In the genomic region with DNA sequence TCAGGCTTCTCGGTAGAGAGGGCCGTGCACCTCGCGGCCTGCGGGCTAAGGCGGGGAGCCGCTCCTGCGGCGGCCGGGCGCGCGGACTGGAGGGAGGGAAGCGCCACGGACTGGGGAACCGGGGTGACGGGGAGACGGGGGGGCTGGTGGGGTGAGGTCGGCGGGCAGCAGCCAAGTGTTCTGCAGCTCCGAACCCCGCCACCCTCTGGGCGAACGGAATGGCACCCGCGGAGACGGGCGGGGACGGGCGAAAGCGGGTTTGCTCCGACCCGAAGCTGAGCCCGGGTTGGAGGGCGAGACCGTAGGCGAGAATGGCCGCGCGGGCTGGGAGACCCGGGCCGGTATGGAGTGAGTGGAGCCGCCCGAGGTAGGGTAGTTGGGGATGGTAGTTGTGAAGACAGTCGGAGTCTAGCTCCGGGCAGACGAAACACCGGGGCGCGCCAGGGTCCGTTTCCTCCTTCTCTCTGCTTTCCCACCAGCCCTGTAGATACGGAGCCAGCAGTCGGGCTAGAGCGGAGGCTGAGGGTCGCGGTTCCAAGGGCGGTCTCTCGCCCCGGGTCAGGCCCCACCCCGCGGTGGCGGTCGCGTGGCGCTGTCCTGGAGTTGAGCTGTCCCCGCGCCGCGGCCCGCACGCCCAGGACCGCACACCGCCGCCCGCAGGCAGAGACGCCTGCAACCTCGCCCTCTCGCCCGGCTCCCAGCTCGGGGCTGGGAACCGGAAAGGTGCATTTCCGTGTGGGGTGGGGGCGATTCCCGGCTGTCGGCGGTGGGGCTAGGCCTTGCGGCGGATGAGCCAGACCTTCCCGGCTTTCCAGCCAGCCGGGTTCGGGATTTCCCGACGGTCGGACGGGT, we compare ENCODE assay signal across 9 cellular contexts.
DNase-seq lines count a peak whose midpoint lies in the region; ATAC-seq, FAIRE-seq and TF ChIP-seq lines count a peak whose summit lies in the region.
"Had no signal": no experiment of that assay in that cellular context is flagged by ENCODE, and none has a peak within 500 bp of the region (broad histone marks: within the 10 kb centered on the region; RNA-seq: fewer than 3 reads in every experiment).

No MANE protein-coding gene starts in this region.

- H3K9ac ChIP-seq in skeletal muscle tissue (ENCODE audit: low read depth in 1 of 3, low read length in 3 of 3): peak overlapping the region; percentile 24 to 72 (median 66)

- H3K4me3 ChIP-seq in heart right ventricle (peak overlapping the region in 9 of 10 donors; percentile 27 to 57 (median 49)), skeletal muscle tissue (ENCODE audit: low read length in 3 of 3) (peak overlapping the region; percentile 59 to 66 (median 65))

- H3K9me3 ChIP-seq in heart right ventricle: no peaks in the 10 kb centered on the region
- H3K9me3 ChIP-seq in skeletal muscle tissue (ENCODE audit: control insufficient read depth in 3 of 3, low read length in 3 of 3): no peaks in the 10 kb centered on the region

- peaks cover 57% of the 10 kb centered on the region for H3K27me3 Mint-ChIP-seq in activated B cell treated with CpG ODN at 0.5 μM for 24 hours

- 0 to 1% methylated on average over 89 to 95 of the region's 95 CpGs for WGBS in heart right ventricle, 2 donors

- in situ Hi-C loops in ACHN (cut with HindIII; ENCODE audit: low pct_ligation_motif_present, low pct_unique_long_range_greater_than_20kb, low sequenced_read_pairs): no loop called here

- no peaks in the 10 kb centered on the region for H3K36me3 ChIP-seq in heart right ventricle
- no peaks in the 10 kb centered on the region for H3K36me3 ChIP-seq in skeletal muscle tissue (ENCODE audit: control insufficient read depth in 3 of 3, insufficient read depth in 3 of 3, low read length in 3 of 3)

- DNase-seq in ACHN (peak; percentile 46), GM19239 (ENCODE audit: insufficient read length, low spot score) (peak; percentile 23), activated B cell treated with CpG ODN at 0.5 μM for 24 hours (no peak), heart right ventricle (peak in 1 of 2 donors; percentile 11), mucosa of gallbladder (ENCODE audit: low spot score) (no peak), RKO (ENCODE audit: low spot score) (no peak)
- DNase-seq in activated effector memory CD4-positive, alpha-beta T cell treated with Interleukin-2 at 50 U/mL for 16 hours: no peak

- no peak overlapping the region for H3K27ac Mint-ChIP-seq in activated B cell treated with CpG ODN at 0.5 μM for 24 hours

- peak overlapping the region; percentile 63 for H3K4me3 Mint-ChIP-seq in activated B cell treated with CpG ODN at 0.5 μM for 24 hours

- peaks cover 12% of the 10 kb centered on the region for H3K4me1 Mint-ChIP-seq in activated B cell treated with CpG ODN at 0.5 μM for 24 hours

- POLR2A ChIA-PET in activated B cell treated with CpG ODN at 0.5 μM for 24 hours (lab: Charles Lee): no interaction called here

- peak overlapping the region in 1 of 10 donors; percentile 72 for H3K27ac ChIP-seq in heart right ventricle
- no peak overlapping the region for H3K27ac ChIP-seq in skeletal muscle tissue (ENCODE audit: low read depth, low read length)

- peaks cover 17 to 97% (median 85%) of the 10 kb centered on the region in 7 donors for H3K27me3 ChIP-seq in heart right ventricle
- peaks cover 6 to 41% (median 24%) of the 10 kb centered on the region in 3 donors for H3K27me3 ChIP-seq in skeletal muscle tissue (ENCODE audit: control insufficient read depth in 3 of 3, insufficient read depth in 3 of 3, low read length in 3 of 3)

- TF ChIP-seq CTCF in activated B cell treated with CpG ODN at 0.5 μM for 24 hours (IDR thresholded peaks at IDR 0.05): no peak
- TF ChIP-seq CTCF in heart right ventricle (IDR thresholded peaks at IDR 0.05): no peak

- ATAC-seq in activated B cell treated with CpG ODN at 0.5 μM for 24 hours (ENCODE audit: low read depth) (no peak), heart right ventricle (peak in 7 of 8 donors; percentile 40 to 65 (median 49))
- ATAC-seq: HCT116 had no signal

- peaks cover 2 to 31% (median 20%) of the 10 kb centered on the region in 9 donors for H3K4me1 ChIP-seq in heart right ventricle
- H3K4me1 ChIP-seq in skeletal muscle tissue (ENCODE audit: control insufficient read depth in 3 of 3, insufficient read depth in 3 of 3, low read length in 3 of 3): peaks cover 6 to 13% (median 6%) of the 10 kb centered on the region in 3 donors

- CTCF ChIA-PET in activated B cell treated with CpG ODN at 0.5 μM for 24 hours (lab: Charles Lee): no interaction called here

- intact Hi-C loops in activated B cell treated with CpG ODN at 0.5 μM for 24 hours (cut with micrococcal nuclease) (loop anchor here (10.0 kb wide), 1 partner anchor 165 kb away; the partner anchor contains the start of gene SIX2), heart right ventricle (cut with DNase I) (no loop called here)

- H3K9me3 Mint-ChIP-seq in activated B cell treated with CpG ODN at 0.5 μM for 24 hours: no peaks in the 10 kb centered on the region

- no peak for FAIRE-seq in GM19239 (lab: Jason Lieb, UNC)

- no peaks in the 10 kb centered on the region for H3K36me3 Mint-ChIP-seq in activated B cell treated with CpG ODN at 0.5 μM for 24 hours (ENCODE audit: low read depth)

Comparison
In these comparisons a context has a peak if more than half of its experiments do, and no peak if none do; other contexts are left out.
1. DNase-seq: peak in ACHN (single experiment) and GM19239 (single experiment); none in activated B cell treated with CpG ODN at 0.5 μM for 24 hours (single experiment), mucosa of gallbladder (single experiment), activated effector memory CD4-positive, alpha-beta T cell treated with Interleukin-2 at 50 U/mL for 16 hours (single experiment) and RKO (single experiment).